In genomic region chr2:159973325-159973724, GRCh38 we compare ENCODE assay signal across 27 cellular contexts.
"Had no signal": no experiment of that assay in that cellular context is flagged by ENCODE, and none has a peak within 500 bp of the region (broad histone marks: within the 10 kb centered on the region; RNA-seq: fewer than 3 reads in every experiment).

No MANE protein-coding gene starts in this region.

- ATAC-seq: activated CD4-positive, CD25-positive, alpha-beta regulatory T cell treated with anti-CD3 and anti-CD28 coated beads, Interleukin-2, amount 50 U/mL, for 24 hours; activated CD8-positive, alpha-beta T cell treated with anti-CD3 and anti-CD28 coated beads for 36 hours; activated T-cell treated with anti-CD3 and anti-CD28 coated beads, Interleukin-2, amount 50 U/mL, for 4 hours; esophagus mucosa had no signal

- H3K27ac ChIP-seq: brain microvascular endothelial cell, coronary artery, dorsolateral prefrontal cortex, WERI-Rb-1 had no signal

- DNase-seq: activated B cell treated with CpG ODN at 0.5 μM for 24 hours; activated CD4-positive, alpha-beta T cell treated with anti-CD3 and anti-CD28 coated beads for 48 hours; activated CD4-positive, alpha-beta T cell treated with anti-CD3 and anti-CD28 coated beads, Interleukin-2, amount 50 U/mL, for 1 hour; activated CD4-positive, alpha-beta T cell treated with anti-CD3 and anti-CD28 coated beads, Interleukin-2, amount 50 U/mL, for 48 hours; activated CD8-positive, alpha-beta memory T cell treated with anti-CD3 and anti-CD28 coated beads for 24 hours; activated CD8-positive, alpha-beta T cell treated with anti-CD3 and anti-CD28 coated beads for 36 hours; activated effector memory CD4-positive, alpha-beta T cell treated with Interleukin-2 at 50 U/mL for 16 hours; activated gamma-delta T cell treated with Interleukin-2 at 50 U/mL for 16 hours; activated naive CD4-positive, alpha-beta T cell treated with anti-CD3 and anti-CD28 coated beads, Interleukin-2, amount 50 U/mL, for 16 hours; activated naive CD4-positive, alpha-beta T cell treated with Interleukin-2 at 50 U/mL for 16 hours; activated T-cell treated with anti-CD3 and anti-CD28 coated beads, Interleukin-2, amount 50 U/mL, for 4 hours; amniotic stem cell; anterior cingulate cortex; brain microvascular endothelial cell; dorsolateral prefrontal cortex; effector memory CD4-positive, alpha-beta T cell; endodermal cell; foreskin fibroblast; head of caudate nucleus; hippocampal formation; T1000; WERI-Rb-1 had no signal

- FAIRE-seq: astrocyte, frontal cortex had no signal

- H3K4me3 ChIP-seq: coronary artery, dorsolateral prefrontal cortex had no signal

- H3K36me3 ChIP-seq: brain microvascular endothelial cell, WERI-Rb-1 had no signal
